In genomic region chr17:80416260-80416939, GRCh38 we compare ENCODE assay signal across 1 cellular context.
TF ChIP-seq lines count a peak whose summit lies in the region.

No MANE protein-coding gene starts in this region.

TF ChIP-seq in IMR-90, 13 proteins besides CTCF, POLR2A, EP300 and RAD21 (continued from another document):
- TF ChIP-seq ELK1 (IDR thresholded peaks at IDR 0.05; ENCODE audit: borderline replicate concordance, low read depth, low read length) (no peak), USF2 (IDR thresholded peaks at IDR 0.05; ENCODE audit: low read depth, low read length) (no peak), MAFK (IDR thresholded peaks at IDR 0.05; ENCODE audit: low read depth, low read length) (no peak)
